8 cellular contexts compared by ENCODE assay signal in genomic region chr11:43419460-43419859, GRCh38.
DNase-seq lines count a peak whose midpoint lies in the region; ATAC-seq, FAIRE-seq and TF ChIP-seq lines count a peak whose summit lies in the region.

No MANE protein-coding gene starts in this region.

- no TSS peak for BruUV-seq in endothelial cell of umbilical vein (replicated peaks; lab: Mats Ljungman, UMichigan)

- intact Hi-C loops in endothelial cell of umbilical vein (cut with micrococcal nuclease) = loop anchor here (1.0 to 5.0 kb wide), 4 partner anchors 61 to 433 kb away; partner anchors contain the start of genes API5 and TTC17

- H3K4me3 ChIP-seq in SK-N-MC (no peak overlapping the region), endothelial cell of umbilical vein (replicated peaks in 1 of 3; ENCODE audit: insufficient read depth in 1 of 3, low read depth in 1 of 3, low read length in 3 of 3) (no peak overlapping the region)

- ATAC-seq in HG03565 (IDR thresholded peaks at IDR 0.05; ENCODE audit: unreplicated experiment) = peak; percentile 62
- no peak for ATAC-seq in HG03025 (IDR thresholded peaks at IDR 0.05; ENCODE audit: low FRiP score, unreplicated experiment)
- no peak for ATAC-seq in GM19328 (IDR thresholded peaks at IDR 0.05; ENCODE audit: unreplicated experiment)

- H3K4me1 ChIP-seq in endothelial cell of umbilical vein (ENCODE audit: control insufficient read depth, extremely low read depth, insufficient read depth, low read length) = no peaks in the 10 kb centered on the region

- H3K27me3 ChIP-seq in endothelial cell of umbilical vein (ENCODE audit: control insufficient read depth in 2 of 2, insufficient read depth in 2 of 2, low read length in 2 of 2) = no peaks in the 10 kb centered on the region

- H3K9me1 ChIP-seq in endothelial cell of umbilical vein (replicated peaks; ENCODE audit: control insufficient read depth, extremely low read depth, insufficient read depth, low read length) = no peaks in the 10 kb centered on the region

- peak; percentile 37 to 47 for TF ChIP-seq CTCF in endothelial cell of umbilical vein (IDR thresholded peaks at IDR 0.05; ENCODE audit: extremely low read depth in 1 of 2, insufficient read depth in 1 of 2, low read depth in 1 of 2, low read length in 2 of 2)

- no peak for FAIRE-seq in endothelial cell of umbilical vein (lab: Jason Lieb, UNC)

- peak; percentile 38 for DNase-seq in AG20443 (ENCODE audit: low spot score)
- peak; percentile 12 for DNase-seq in GM04504 (ENCODE audit: low read depth)
- peak; percentile 37 for DNase-seq in SK-N-MC (ENCODE audit: low read depth, low spot score)
- DNase-seq in endothelial cell of umbilical vein (ENCODE audit: low read depth, low spot score) = peak; percentile 59
- peak; percentile 8 for DNase-seq in non-pigmented ciliary epithelial cell (ENCODE audit: low read depth)

- H3K9me3 ChIP-seq in SK-N-MC (ENCODE audit: low read depth, low read length) (no peaks in the 10 kb centered on the region), endothelial cell of umbilical vein (replicated peaks; ENCODE audit: control insufficient read depth, insufficient read depth, low read length) (no peaks in the 10 kb centered on the region)

- H4K20me1 ChIP-seq in endothelial cell of umbilical vein (replicated peaks; ENCODE audit: control insufficient read depth, extremely low read depth, insufficient read depth, low read length) = no peaks in the 10 kb centered on the region

- TF ChIP-seq POLR2A in endothelial cell of umbilical vein (IDR thresholded peaks at IDR 0.05; ENCODE audit: low read depth, low read length) = no peak

- H3K36me3 ChIP-seq in SK-N-MC (ENCODE audit: insufficient read depth, low read length) (peaks cover 21% of the 10 kb centered on the region), endothelial cell of umbilical vein (ENCODE audit: control insufficient read depth in 2 of 2, extremely low read depth in 1 of 2, insufficient read depth in 2 of 2, low read length in 2 of 2) (peaks cover 0 to 6% of the 10 kb centered on the region in 2 experiments)

- no peak overlapping the region for H3K27ac ChIP-seq in SK-N-MC
- H3K27ac ChIP-seq in endothelial cell of umbilical vein (ENCODE audit: insufficient read depth, low read depth, low read length) = no peak overlapping the region

- POLR2A ChIA-PET in endothelial cell of umbilical vein (lab: Charles Lee) = no interaction called here

- H3K9ac ChIP-seq in SK-N-MC (ENCODE audit: insufficient read length) (no peak overlapping the region), endothelial cell of umbilical vein (replicated peaks; ENCODE audit: extremely low read depth, insufficient read depth, low read length) (no peak overlapping the region)

- dilution Hi-C loops in endothelial cell of umbilical vein (cut with MboI; ENCODE audit: extremely low pct_ligation_motif_present, low sequenced_read_pairs) = no loop called here

- no peaks in the 10 kb centered on the region for H3K79me2 ChIP-seq in endothelial cell of umbilical vein (ENCODE audit: control insufficient read depth, insufficient read depth, low read length)

- no peak overlapping the region for H3K4me2 ChIP-seq in endothelial cell of umbilical vein (ENCODE audit: insufficient read depth, low read length)

- no peak overlapping the region for H2AFZ ChIP-seq in endothelial cell of umbilical vein (ENCODE audit: low read depth, low read length)

- CTCF ChIA-PET in endothelial cell of umbilical vein (lab: Charles Lee) = interaction anchor here (0.6 to 2.5 kb wide), 25 partner anchors 8 to 432 kb away, joined by 3 to 19 read pairs (median 5); partner anchors contain the start of genes API5 and TTC17

TF ChIP-seq in endothelial cell of umbilical vein, 7 proteins besides CTCF, POLR2A, EP300 and RAD21:
- no peak for TF ChIP-seq EZH2 (IDR thresholded peaks at IDR 0.05; ENCODE audit: borderline replicate concordance, low read depth, low read length, severe bottlenecking)
- TF ChIP-seq MAX (IDR thresholded peaks at IDR 0.05; ENCODE audit: insufficient read depth, insufficient read length) = no peak
- TF ChIP-seq GATA2 (IDR thresholded peaks at IDR 0.05; ENCODE audit: insufficient read depth, insufficient read length, low read depth, low read length) = no peak
- no peak for TF ChIP-seq FOS (IDR thresholded peaks at IDR 0.05; ENCODE audit: borderline replicate concordance, insufficient read depth, low read length)
- no peak for TF ChIP-seq MYC (IDR thresholded peaks at IDR 0.05; ENCODE audit: low read depth, low read length)
- TF ChIP-seq JUN (IDR thresholded peaks at IDR 0.05; ENCODE audit: borderline replicate concordance, insufficient read depth, insufficient read length, low read depth) = no peak
- no peak for TF ChIP-seq POLR2AphosphoS5 (IDR thresholded peaks at IDR 0.05; ENCODE audit: insufficient read depth, low read depth, low read length)

Comparison
In these comparisons a context has a peak if more than half of its experiments do, and no peak if none do; other contexts are left out.
1. DNase-seq: peak in every context shown above with its lines; median percentile 59 in endothelial cell of umbilical vein; 38 in AG20443; 37 in SK-N-MC; 12 in GM04504; 8 in non-pigmented ciliary epithelial cell.